ENCODE assay signal across 23 cellular contexts in the genomic region with DNA sequence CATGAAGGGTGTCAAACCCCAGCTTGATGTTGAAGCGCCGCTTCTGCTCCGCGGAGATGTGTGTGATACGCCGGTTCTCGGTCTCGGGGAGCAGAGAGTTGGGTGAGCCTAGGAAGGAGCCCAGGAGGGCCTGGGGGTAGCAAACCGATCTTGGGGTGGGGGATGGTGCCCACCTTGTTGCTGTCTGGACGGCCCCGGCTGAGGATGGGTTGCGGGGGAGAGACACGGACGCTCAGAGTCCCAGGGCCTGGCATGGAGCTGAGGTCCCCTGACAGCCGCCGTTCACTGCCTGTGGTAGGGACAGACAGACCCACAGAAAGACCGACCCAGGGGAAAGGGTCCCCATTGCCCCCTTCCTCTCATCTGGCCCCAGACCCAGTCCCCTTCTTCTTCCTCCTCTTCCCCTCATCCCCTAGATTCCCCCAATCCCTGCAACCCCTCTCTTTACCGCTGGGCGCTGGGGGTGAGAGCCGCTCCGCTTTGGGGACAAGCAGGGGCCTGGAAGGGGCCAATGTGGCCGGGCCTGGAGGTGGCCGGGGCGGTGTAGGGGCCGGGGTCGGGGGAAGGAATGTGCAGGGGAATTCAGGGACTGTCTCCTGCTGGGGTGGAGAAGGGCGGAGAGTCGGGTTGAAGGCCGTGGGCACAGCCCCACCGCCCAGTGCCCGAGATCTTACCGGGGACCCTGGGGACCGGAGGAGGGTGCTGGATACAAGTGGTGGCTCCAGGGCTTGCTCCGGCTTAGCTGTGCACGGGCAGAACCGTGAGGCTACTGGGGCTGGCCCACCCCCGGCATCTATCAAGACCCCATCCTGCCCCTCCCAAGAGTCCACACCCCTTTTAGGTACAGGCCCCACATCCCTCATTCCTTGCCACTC. TPM values are rescaled to one million over a fixed set of nuclear protein-coding genes. Genes with fewer than 3 reads are reported as not detected.
DNase-seq lines count a peak whose midpoint lies in the region; ATAC-seq, FAIRE-seq and TF ChIP-seq lines count a peak whose summit lies in the region.
"Had no signal": no experiment of that assay in that cellular context is flagged by ENCODE, and none has a peak within 500 bp of the region (broad histone marks: within the 10 kb centered on the region; RNA-seq: fewer than 3 reads in every experiment).

No MANE protein-coding gene starts in this region.

- no peak overlapping the region for H4K91ac ChIP-seq in neuronal stem cell (ENCODE audit: low read depth, low read length, poor library complexity)

- peak overlapping the region; percentile 75 for H2AK5ac ChIP-seq in neuronal stem cell (ENCODE audit: low read depth, low read length)

- H3K9me1 ChIP-seq in K562 (ENCODE audit: control insufficient read depth, insufficient read depth, low read length), result no peaks in the 10 kb centered on the region

- H3K27me3 ChIP-seq in left ventricle myocardium inferior (ENCODE audit: low read depth), result peaks cover 48% of the 10 kb centered on the region
- H3K27me3 ChIP-seq in H7 (ENCODE audit: control insufficient read depth, insufficient read depth, low read length), result no peaks in the 10 kb centered on the region
- H3K27me3 ChIP-seq in K562 (ENCODE audit: control insufficient read depth in 2 of 2, insufficient read depth in 2 of 2, low read length in 2 of 2), result no peaks in the 10 kb centered on the region; a peak in 1 of 5 replicates
- peaks cover 0 to 29% (median 0%) of the 10 kb centered on the region in 3 experiments for H3K27me3 ChIP-seq in neuronal stem cell (ENCODE audit: control insufficient read depth in 3 of 3, insufficient read depth in 3 of 3, low read depth in 1 of 3, low read length in 3 of 3)

- peak overlapping the region; percentile 23 for H3K4ac ChIP-seq in neuronal stem cell (ENCODE audit: low read length)

- no peaks in the 10 kb centered on the region for H4K20me1 ChIP-seq in K562 (replicated peaks; ENCODE audit: control insufficient read depth, insufficient read depth, low read length)

- no peak for FAIRE-seq in K562 (lab: Jason Lieb, UNC)
- FAIRE-seq: A549, GM12891, GM19239, HTR-8/SVneo had no signal

- H3K36me3 ChIP-seq in left ventricle myocardium inferior (no peaks in the 10 kb centered on the region), H7 (replicated peaks; ENCODE audit: control insufficient read depth, insufficient read depth, low read length) (no peaks in the 10 kb centered on the region), K562 (ENCODE audit: control insufficient read depth, insufficient read depth, low read length) (no peaks in the 10 kb centered on the region), neuronal stem cell (replicated peaks in 1 of 2; ENCODE audit: control insufficient read depth in 2 of 2, insufficient read depth in 2 of 2, low read length in 2 of 2) (no peaks in the 10 kb centered on the region)

- no peak for TF ChIP-seq POLR2A in K562 (conservative IDR thresholded peaks at IDR 0.05)

- H3K79me1 ChIP-seq in neuronal stem cell (ENCODE audit: low read depth, low read length), result peaks cover 5% of the 10 kb centered on the region

- H2BK120ac ChIP-seq in neuronal stem cell (ENCODE audit: low read depth, low read length), result no peak overlapping the region

- peak overlapping the region; percentile 53 for H2BK5ac ChIP-seq in neuronal stem cell (ENCODE audit: low read length)

- H2AFZ ChIP-seq in K562 (ENCODE audit: low read depth, low read length) (no peak overlapping the region), neuronal stem cell (ENCODE audit: low read length) (no peak overlapping the region)
- H2AFZ ChIP-seq: GM23248 had no signal

- POLR2A ChIA-PET in K562 (lab: Yijun Ruan, JAX), result interaction anchor here (0.6 to 1.6 kb wide), 4 partner anchors 11 to 143 kb away, joined by 3 to 7 read pairs (median 3); a partner anchor contains a TSS

- intact Hi-C loops in Right ventricle myocardium inferior (cut with DNase I) (no loop called here), left ventricle myocardium inferior (cut with micrococcal nuclease) (no loop called here), K562 (cut with micrococcal nuclease) (no loop called here)

- H3K18ac ChIP-seq in neuronal stem cell (ENCODE audit: low read length), result peak overlapping the region; percentile 76

- no peak for TF ChIP-seq EP300 in K562 (IDR thresholded peaks at IDR 0.05; ENCODE audit: low read length)

- H3K9ac ChIP-seq in K562 (ENCODE audit: insufficient read depth in 1 of 2, low read depth in 2 of 2, low read length in 2 of 2) (peak overlapping the region in 1 of 2 experiments; percentile 31; a peak in 2 of 4 replicates), neuronal stem cell (ENCODE audit: low read depth, low read length, poor library complexity) (no peak overlapping the region)
- H3K9ac ChIP-seq: GM23248, KMS-11 had no signal

- DNase-seq in Right ventricle myocardium inferior (ENCODE audit: missing footprints) (peak; percentile 33), left ventricle myocardium inferior (no peak), H7 (peak; percentile 73), K562 (ENCODE audit: extremely low read depth in 1 of 4, low spot score in 3 of 4) (no peak), neuronal stem cell (ENCODE audit: low spot score) (no peak), GF-D8 (lab: John Stamatoyannopoulos, UW) (no peak)
- DNase-seq in activated CD8-positive, alpha-beta memory T cell treated with anti-CD3 and anti-CD28 coated beads for 24 hours, result no peak
- DNase-seq: AML-193; CD4-positive, alpha-beta T cell; DND-41; EL; GM23248; H9 had no signal

- H3K79me2 ChIP-seq in K562 (ENCODE audit: control insufficient read depth, insufficient read depth, low read length), result no peaks in the 10 kb centered on the region

- no peak for ATAC-seq in Right ventricle myocardium inferior
- 0 out of 3 replicates have a peak, but pooled peaks have one; percentile 4 for ATAC-seq in K562
- no peak for ATAC-seq in HG03097 (IDR thresholded peaks at IDR 0.05; ENCODE audit: low FRiP score, unreplicated experiment)
- ATAC-seq: A549 had no signal

- H3K4me3 ChIP-seq in left ventricle myocardium inferior, result no peak overlapping the region
- no peak overlapping the region for H3K4me3 ChIP-seq in H7 (ENCODE audit: insufficient read depth, low read depth, low read length)
- no peak overlapping the region for H3K4me3 ChIP-seq in K562
- H3K4me3 ChIP-seq in neuronal stem cell (ENCODE audit: low read length in 2 of 2), result no peak overlapping the region
- H3K4me3 ChIP-seq: A549, GM23248 had no signal

- peak overlapping the region; percentile 41 for H2BK12ac ChIP-seq in neuronal stem cell (ENCODE audit: low read length)

- H3K27ac ChIP-seq in left ventricle myocardium inferior (replicated peaks) (no peak overlapping the region), K562 (ENCODE audit: extremely low read depth, low read depth, low read length) (no peak overlapping the region), neuronal stem cell (replicated peaks; ENCODE audit: low read length) (no peak overlapping the region)
- H3K27ac ChIP-seq: 22Rv1, A549, C4-2B, GM23248, KMS-11 had no signal

- no peak overlapping the region for H3K23ac ChIP-seq in neuronal stem cell (ENCODE audit: low read depth, low read length, poor library complexity)

- H3K4me1 ChIP-seq in left ventricle myocardium inferior (no peaks in the 10 kb centered on the region), K562 (replicated peaks in 1 of 2; ENCODE audit: control insufficient read depth in 2 of 2, insufficient read depth in 2 of 2, low read length in 2 of 2) (peaks cover 0 to 42% of the 10 kb centered on the region in 2 experiments; a peak in 2 of 5 replicates), neuronal stem cell (ENCODE audit: control insufficient read depth in 2 of 2, insufficient read depth in 1 of 2, low read depth in 1 of 2, low read length in 2 of 2) (peaks cover 0 to 5% of the 10 kb centered on the region in 2 donors)
- H3K4me1 ChIP-seq: A549 had no signal

- peak overlapping the region; percentile 100 for H2BK15ac ChIP-seq in neuronal stem cell (ENCODE audit: low read length)

- no peak for TF ChIP-seq CTCF in left ventricle myocardium inferior (IDR thresholded peaks at IDR 0.05; ENCODE audit: borderline replicate concordance)
- no peak for TF ChIP-seq CTCF in K562 (IDR thresholded peaks at IDR 0.05 in 2 of 3, conservative IDR thresholded peaks at IDR 0.05 in 1 of 3; ENCODE audit: insufficient read depth in 2 of 3, low read depth in 1 of 3, low read length in 3 of 3)

- H4K8ac ChIP-seq in neuronal stem cell (ENCODE audit: low read depth, low read length), result no peak overlapping the region

- TF ChIP-seq RAD21 in K562 (CRISPR knock-in tag; conservative IDR thresholded peaks at IDR 0.05 in 1 of 2, IDR thresholded peaks at IDR 0.05 in 1 of 2), result no peak

- CTCF ChIA-PET in K562 (lab: Yijun Ruan, JAX; ENCODE audit: low intra/inter-chr PET ratio), result interaction anchor here (0.5 kb wide), 1 partner anchor 134 kb away, joined by 3 read pairs; no protein-coding TSS in a partner anchor

- 51% methylated on average over 34 of the region's 37 CpGs for WGBS in K562 (ENCODE audit: insufficient coverage, low coverage, missing lambda C conversion rate)
- no CpG with 5 or more reads among the region's 37 CpGs for WGBS in neuronal stem cell (ENCODE audit: extremely low coverage in 2 of 2, insufficient read length in 2 of 2, insufficient replicate concordance in 1 of 2), 2 donors

- no peaks in the 10 kb centered on the region for H3K9me3 ChIP-seq in left ventricle myocardium inferior (replicated peaks)
- H3K9me3 ChIP-seq in K562 (replicated peaks; ENCODE audit: control insufficient read depth, insufficient read depth, low read depth, low read length), result no peaks in the 10 kb centered on the region
- no peaks in the 10 kb centered on the region for H3K9me3 ChIP-seq in neuronal stem cell (replicated peaks in 1 of 2; ENCODE audit: control insufficient read depth in 2 of 2, insufficient read depth in 1 of 2, low read depth in 1 of 2, low read length in 2 of 2)
- H3K9me3 ChIP-seq: A549 had no signal

- in situ Hi-C loops in K562 (cut with MboI), result no loop called here

- H3K4me2 ChIP-seq in K562 (ENCODE audit: insufficient read depth, low read length) (no peak overlapping the region), neuronal stem cell (ENCODE audit: insufficient read depth, low read length, poor library complexity, severe bottlenecking) (peak overlapping the region; percentile 18)
- H3K4me2 ChIP-seq: A549, KMS-11 had no signal

- BruUV-seq in K562 (replicated peaks; lab: Mats Ljungman, UMichigan), result no TSS peak

- H3K14ac ChIP-seq in neuronal stem cell (ENCODE audit: low read length), result peak overlapping the region; percentile 21

RNA-seq across cellular contexts. Expression of a gene that starts 18.0 kb away (rescaled TPM):
- total RNA-seq in Right ventricle myocardium inferior (10.4 TPM), left ventricle myocardium inferior (9.6 TPM), K562 (2014; rRNA removed) (82.1 and 123 TPM in 2 replicates), K562 (2014; rRNA removed; fragmentation: Illumina TruSeq; extraction: Trizol) (40.0 and 42.0 TPM in 2 replicates), K562 (2015; rRNA removed; fragmentation: Illumina TruSeq; extraction: Trizol) (54.1 and 60.6 TPM in 2 replicates), K562 (2021) (70.3 and 70.8 TPM in 2 replicates)
- 34.5 and 52.3 TPM in 2 replicates for total RNA-seq in H7 (2014; rRNA removed; shearing (Covaris generic))
- total RNA-seq in K562 (2011; cell fraction: chromatin; rRNA removed; ENCODE audit: low replicate concordance), result 126 and 292 TPM in 2 replicates
- total RNA-seq in K562 (2011; cell fraction: nucleolus; rRNA removed), result 220 and 224 TPM in 2 replicates
- 142 and 163 TPM in 2 replicates for total RNA-seq in K562 (2011; cell fraction: nucleoplasm; rRNA removed)
- polyA plus RNA-seq in K562 (2011; rRNA removed) (47.7 and 49.2 TPM in 2 replicates), K562 (2014; fragmentation: Illumina TruSeq; extraction: Trizol) (43.8 and 48.8 TPM in 2 replicates), K562 (2014; fragmentation: Nextera tagmentation; extraction: Ambion mirVana) (1 to 10 TPM; 2.5 to 3.0 TPM), K562 (2014; rRNA removed) (61.5 and 67.3 TPM in 2 replicates)
- polyA plus RNA-seq in K562 (2011; cell fraction: cytosol; rRNA removed), result 48.9 and 107 TPM in 2 replicates
- 45.7 and 87.5 TPM in 2 replicates for polyA plus RNA-seq in K562 (2011; cell fraction: nucleus; rRNA removed)
- 51.9 and 71.5 TPM in 2 replicates for polyA plus RNA-seq in K562 (2012)
- polyA minus RNA-seq in K562 (2011; rRNA and poly(A)+ RNA removed), result 57.4 and 92.0 TPM in 2 replicates
- polyA minus RNA-seq in K562 (2011; cell fraction: cytosol; rRNA and poly(A)+ RNA removed), result 81.1 and 112 TPM in 2 replicates
- polyA minus RNA-seq in K562 (2011; cell fraction: nucleus; rRNA and poly(A)+ RNA removed), result 51.6 and 57.1 TPM in 2 replicates
- 26.1 TPM for polyA plus RNA-seq in neuronal stem cell (2013, experiment 1 of 2)
- 23.8 TPM for polyA plus RNA-seq in neuronal stem cell (2013, experiment 2 of 2)

RNA-seq across cellular contexts. Expression of a gene that starts 27.9 kb away (rescaled TPM):
- total RNA-seq in Right ventricle myocardium inferior (6.4 TPM), left ventricle myocardium inferior (0.41 TPM), K562 (2014; rRNA removed) (6.0 and 8.9 TPM in 2 replicates), K562 (2014; rRNA removed; fragmentation: Illumina TruSeq; extraction: Trizol) (0.61 and 0.91 TPM in 2 replicates), K562 (2015; rRNA removed; fragmentation: Illumina TruSeq; extraction: Trizol) (1.4 and 1.7 TPM in 2 replicates), K562 (2021) (10.2 and 11.8 TPM in 2 replicates)
- 0.63 and 0.73 TPM in 2 replicates for total RNA-seq in H7 (2014; rRNA removed; shearing (Covaris generic))
- total RNA-seq in K562 (2011; cell fraction: chromatin; rRNA removed; ENCODE audit: low replicate concordance), result 12.6 and 32.2 TPM in 2 replicates
- total RNA-seq in K562 (2011; cell fraction: nucleolus; rRNA removed), result 12.8 and 16.5 TPM in 2 replicates
- total RNA-seq in K562 (2011; cell fraction: nucleoplasm; rRNA removed), result 14.2 and 15.9 TPM in 2 replicates
- polyA plus RNA-seq in K562 (2011; rRNA removed) (0.59 and 3.4 TPM in 2 replicates), K562 (2014; fragmentation: Illumina TruSeq; extraction: Trizol) (2.7 and 4.4 TPM in 2 replicates), K562 (2014; fragmentation: Nextera tagmentation; extraction: Ambion mirVana) (under 1 TPM; 0.11 to 0.17 TPM), K562 (2014; rRNA removed) (11.1 and 18.4 TPM in 2 replicates)
- 1.5 and 1.7 TPM in 2 replicates for polyA plus RNA-seq in K562 (2011; cell fraction: cytosol; rRNA removed)
- polyA plus RNA-seq in K562 (2011; cell fraction: nucleus; rRNA removed), result 22.7 and 25.6 TPM in 2 replicates
- 5.1 and 47.6 TPM in 2 replicates for polyA plus RNA-seq in K562 (2012)
- polyA minus RNA-seq in K562 (2011; rRNA and poly(A)+ RNA removed), result 0.39 and 0.69 TPM in 2 replicates
- polyA minus RNA-seq in K562 (2011; cell fraction: cytosol; rRNA and poly(A)+ RNA removed), result 1.3 and 2.9 TPM in 2 replicates
- polyA minus RNA-seq in K562 (2011; cell fraction: nucleus; rRNA and poly(A)+ RNA removed), result 6.7 and 13.7 TPM in 2 replicates
- polyA plus RNA-seq in neuronal stem cell (2013, experiment 1 of 2), result 2.3 TPM
- polyA plus RNA-seq in neuronal stem cell (2013, experiment 2 of 2), result 3.2 TPM
- total RNA-seq: CD4-positive, alpha-beta T cell; G401; GM23248 had no signal
- polyA plus RNA-seq: BJ, GM23248 had no signal

RNA-seq across cellular contexts. Expression of a gene that starts 38.9 kb away (rescaled TPM):
- total RNA-seq in Right ventricle myocardium inferior, result 71.5 TPM
- 82.9 TPM for total RNA-seq in left ventricle myocardium inferior
- 18.7 and 23.3 TPM in 2 replicates for total RNA-seq in H7 (2014; rRNA removed; shearing (Covaris generic))
- total RNA-seq in K562 (2011; cell fraction: chromatin; rRNA removed; ENCODE audit: low replicate concordance), result 35.3 and 79.3 TPM in 2 replicates
- total RNA-seq in K562 (2011; cell fraction: nucleolus; rRNA removed), result 50.1 and 62.0 TPM in 2 replicates
- total RNA-seq in K562 (2011; cell fraction: nucleoplasm; rRNA removed), result 53.5 and 56.9 TPM in 2 replicates
- 26.1 and 27.8 TPM in 2 replicates for total RNA-seq in K562 (2014; rRNA removed)
- total RNA-seq in K562 (2014; rRNA removed; fragmentation: Illumina TruSeq; extraction: Trizol), result 21.4 and 23.0 TPM in 2 replicates
- 30.2 and 32.9 TPM in 2 replicates for total RNA-seq in K562 (2015; rRNA removed; fragmentation: Illumina TruSeq; extraction: Trizol)
- 57.5 and 59.2 TPM in 2 replicates for total RNA-seq in K562 (2021)
- 45.3 and 53.1 TPM in 2 replicates for polyA plus RNA-seq in K562 (2011; rRNA removed)
- polyA plus RNA-seq in K562 (2011; cell fraction: cytosol; rRNA removed), result 44.7 and 90.9 TPM in 2 replicates
- 28.1 and 45.3 TPM in 2 replicates for polyA plus RNA-seq in K562 (2011; cell fraction: nucleus; rRNA removed)
- 66.1 and 72.9 TPM in 2 replicates for polyA plus RNA-seq in K562 (2012)
- polyA plus RNA-seq in K562 (2014; fragmentation: Illumina TruSeq; extraction: Trizol), result 67.8 and 73.2 TPM in 2 replicates
- polyA plus RNA-seq in K562 (2014; fragmentation: Nextera tagmentation; extraction: Ambion mirVana), result 10 to 100 TPM in 1 of 2 experiments, 1 to 10 TPM in 1; 10.0 to 13.4 TPM
- polyA plus RNA-seq in K562 (2014; rRNA removed), result 54.4 and 70.6 TPM in 2 replicates
- 23.5 and 40.3 TPM in 2 replicates for polyA minus RNA-seq in K562 (2011; rRNA and poly(A)+ RNA removed)
- 27.4 and 33.3 TPM in 2 replicates for polyA minus RNA-seq in K562 (2011; cell fraction: cytosol; rRNA and poly(A)+ RNA removed)
- 13.7 and 15.9 TPM in 2 replicates for polyA minus RNA-seq in K562 (2011; cell fraction: nucleus; rRNA and poly(A)+ RNA removed)
- 49.2 TPM for polyA plus RNA-seq in neuronal stem cell (2013, experiment 1 of 2)
- 49.9 TPM for polyA plus RNA-seq in neuronal stem cell (2013, experiment 2 of 2)

Comparison
In these comparisons a context has a peak if more than half of its experiments do, and no peak if none do; other contexts are left out.
1. DNase-seq: peak in Right ventricle myocardium inferior (single experiment) and H7 (single experiment); none in left ventricle myocardium inferior (single experiment), K562 (0 of 4), neuronal stem cell (single experiment), activated CD8-positive, alpha-beta memory T cell treated with anti-CD3 and anti-CD28 coated beads for 24 hours (single experiment) and GF-D8 (single experiment).